In genomic region chr12:54199034-54199433, GRCh38 we compare ENCODE assay signal across 19 cellular contexts. TPM values are rescaled to one million over a fixed set of nuclear protein-coding genes. Genes with fewer than 3 reads are reported as not detected.
A peak's percentile ranks its signal among the peaks of the same experiment; 100 is the strongest.
DNase-seq lines count a peak whose midpoint lies in the region; ATAC-seq and TF ChIP-seq lines count a peak whose summit lies in the region.
"Had no signal": no experiment of that assay in that cellular context is flagged by ENCODE, and none has a peak within 500 bp of the region (broad histone marks: within the 10 kb centered on the region; RNA-seq: fewer than 3 reads in every experiment).

No MANE protein-coding gene starts in this region.

- in situ Hi-C loops in gastrocnemius medialis (cut with MboI; ENCODE audit: low sequenced_read_pairs in 4 of 4), result loop anchor here in 2 of 4 donors (5.0 to 10.0 kb wide), 2 partner anchors 172 to 174 kb away; partner anchors contain the start of gene HOXC6 (in 2 of the 2)

- peaks cover 18% of the 10 kb centered on the region for H3K4me1 ChIP-seq in HEK293 (ENCODE audit: control insufficient read depth, insufficient read depth, low read length)
- H3K4me1 ChIP-seq in gastrocnemius medialis, result peaks cover 27 to 32% of the 10 kb centered on the region in 2 donors

- CTCF ChIA-PET in HEK293 (lab: Yijun Ruan, JAX), result interaction anchor here (0.5 to 7.5 kb wide), 11 partner anchors 8 to 452 kb away, joined by 3 to 78 read pairs (median 9); partner anchors contain the start of genes HOXC10, HOXC5 and SMUG1
- CTCF ChIA-PET in activated CD4-positive, alpha-beta memory T cell treated with anti-CD3 and anti-CD28 coated beads for 36 hours (lab: Charles Lee), result interaction anchor here (0.5 to 6.0 kb wide), 7 partner anchors 9 to 461 kb away, joined by 3 to 112 read pairs (median 24); partner anchors contain the start of genes HOXC10, HOXC5, HOXC8 and SMUG1

- intact Hi-C loops in gastrocnemius medialis (cut with DNase I; ENCODE audit: low total_unique reads), result no loop called here
- intact Hi-C loops in activated CD4-positive, alpha-beta memory T cell treated with anti-CD3 and anti-CD28 coated beads for 36 hours (cut with micrococcal nuclease), result no loop called here

- peaks cover 85% of the 10 kb centered on the region for H3K27me3 Mint-ChIP-seq in T-helper 17 cell
- H3K27me3 Mint-ChIP-seq in mesothelial cell of epicardium (ENCODE audit: low read depth), result peaks cover 2% of the 10 kb centered on the region
- H3K27me3 Mint-ChIP-seq in activated CD4-positive, alpha-beta memory T cell treated with anti-CD3 and anti-CD28 coated beads for 36 hours, result peaks cover 52% of the 10 kb centered on the region

- H3K36me3 Mint-ChIP-seq in T-helper 17 cell (ENCODE audit: low read depth), result peaks cover 14% of the 10 kb centered on the region
- no peaks in the 10 kb centered on the region for H3K36me3 Mint-ChIP-seq in mesothelial cell of epicardium
- no peaks in the 10 kb centered on the region for H3K36me3 Mint-ChIP-seq in activated CD4-positive, alpha-beta memory T cell treated with anti-CD3 and anti-CD28 coated beads for 36 hours
- H3K36me3 Mint-ChIP-seq: CD4-positive, alpha-beta memory T cell had no signal

- H3K9me3 ChIP-seq in HEK293 (ENCODE audit: control insufficient read depth, insufficient read depth, low read depth, low read length) (no peaks in the 10 kb centered on the region), T-helper 17 cell (ENCODE audit: control insufficient read depth, low read length, poor library complexity, severe bottlenecking) (no peaks in the 10 kb centered on the region), gastrocnemius medialis (no peaks in the 10 kb centered on the region)
- H3K9me3 ChIP-seq: BLaER1 had no signal

- peak overlapping the region; percentile 88 for H3K27ac Mint-ChIP-seq in T-helper 17 cell
- H3K27ac Mint-ChIP-seq in mesothelial cell of epicardium, result peak overlapping the region; percentile 2
- H3K27ac Mint-ChIP-seq in activated CD4-positive, alpha-beta memory T cell treated with anti-CD3 and anti-CD28 coated beads for 36 hours, result no peak overlapping the region
- H3K27ac Mint-ChIP-seq: CD4-positive, alpha-beta memory T cell; GM23338 had no signal

- no peak overlapping the region for H3K4me3 ChIP-seq in HEK293 (ENCODE audit: low read depth, low read length)
- no peak overlapping the region for H3K4me3 ChIP-seq in gastrocnemius medialis
- H3K4me3 ChIP-seq: BLaER1, GM23338 had no signal

- H3K4me3 Mint-ChIP-seq in T-helper 17 cell (no peak overlapping the region), mesothelial cell of epicardium (no peak overlapping the region)
- H3K4me3 Mint-ChIP-seq in activated CD4-positive, alpha-beta memory T cell treated with anti-CD3 and anti-CD28 coated beads for 36 hours, result no peak overlapping the region
- H3K4me3 Mint-ChIP-seq: CD4-positive, alpha-beta memory T cell; GM23338 had no signal

- peaks cover 11% of the 10 kb centered on the region for H3K4me1 Mint-ChIP-seq in T-helper 17 cell
- peaks cover 46% of the 10 kb centered on the region for H3K4me1 Mint-ChIP-seq in mesothelial cell of epicardium
- peaks cover 3% of the 10 kb centered on the region for H3K4me1 Mint-ChIP-seq in activated CD4-positive, alpha-beta memory T cell treated with anti-CD3 and anti-CD28 coated beads for 36 hours (ENCODE audit: low read depth)

- POLR2A ChIA-PET in HEK293 (lab: Yijun Ruan, JAX), result interaction anchor here (0.8 to 1.6 kb wide), 3 partner anchors 167 to 199 kb away, joined by 3 to 4 read pairs (median 4); partner anchors contain the start of genes HOXC5 and HOXC9
- POLR2A ChIA-PET in activated CD4-positive, alpha-beta memory T cell treated with anti-CD3 and anti-CD28 coated beads for 36 hours (lab: Charles Lee), result no interaction called here

- no peaks in the 10 kb centered on the region for H3K27me3 ChIP-seq in gastrocnemius medialis

- TF ChIP-seq POLR2A in gastrocnemius medialis (IDR thresholded peaks at IDR 0.05), result no peak

- H3K36me3 ChIP-seq in HEK293 (ENCODE audit: control insufficient read depth in 2 of 2, insufficient read depth in 1 of 2, low read length in 2 of 2) (no peaks in the 10 kb centered on the region), gastrocnemius medialis (no peaks in the 10 kb centered on the region)
- H3K36me3 ChIP-seq: BLaER1 had no signal

- TF ChIP-seq CTCF in HEK293 (tag by site-specific recombination; IDR thresholded peaks at IDR 0.05), result no peak
- no peak for TF ChIP-seq CTCF in mesothelial cell of epicardium (IDR thresholded peaks at IDR 0.05; ENCODE audit: unreplicated experiment)
- no peak for TF ChIP-seq CTCF in gastrocnemius medialis (IDR thresholded peaks at IDR 0.05 in 4 of 5, conservative IDR thresholded peaks at IDR 0.05 in 1 of 5)

- H3K27ac ChIP-seq in HEK293 (ENCODE audit: extremely low read depth, low read depth, low read length), result no peak overlapping the region
- peak overlapping the region in 3 of 4 donors; percentile 97 to 99 (median 99) for H3K27ac ChIP-seq in gastrocnemius medialis
- H3K27ac ChIP-seq: BLaER1, HL-60 had no signal

- DNase-seq in T-helper 17 cell, result no peak
- no peak for DNase-seq in mesothelial cell of epicardium (ENCODE audit: low spot score in 2 of 2, unreplicated experiment in 2 of 2)
- DNase-seq in gastrocnemius medialis, result no peak
- no peak for DNase-seq in activated CD4-positive, alpha-beta memory T cell treated with anti-CD3 and anti-CD28 coated beads for 36 hours
- no peak for DNase-seq in mucosa of gallbladder (ENCODE audit: low spot score)
- no peak for DNase-seq in stimulated activated CD4-positive, alpha-beta T cell treated with anti-CD3 and anti-CD28 coated beads, Interleukin-15, amount 100 ng/mL, for 24 hours
- DNase-seq: ACHN; AML-193; CD4-positive, alpha-beta memory T cell; DMS153; DMS79; GDM1; H7 had no signal

- no peaks in the 10 kb centered on the region for H3K9me3 Mint-ChIP-seq in mesothelial cell of epicardium
- H3K9me3 Mint-ChIP-seq in activated CD4-positive, alpha-beta memory T cell treated with anti-CD3 and anti-CD28 coated beads for 36 hours, result no peaks in the 10 kb centered on the region
- H3K9me3 Mint-ChIP-seq: CD4-positive, alpha-beta memory T cell; GM23338 had no signal

- ATAC-seq in T-helper 17 cell, result no peak
- ATAC-seq in gastrocnemius medialis, result no peak
- no peak for ATAC-seq in activated CD4-positive, CD25-positive, alpha-beta regulatory T cell treated with anti-CD3 and anti-CD28 coated beads, Interleukin-2, amount 50 U/mL, for 24 hours
- ATAC-seq: GM23338, HCT116 had no signal

TF ChIP-seq in HEK293, 187 proteins besides CTCF, POLR2A, EP300 and RAD21:
- TF ChIP-seq ZFP3 (tag by site-specific recombination; IDR thresholded peaks at IDR 0.05; ENCODE audit: low read depth) (peak; percentile 89), ZNF404 (tag by site-specific recombination; IDR thresholded peaks at IDR 0.05) (no peak)
TF ChIP-seq in HEK293: peak in this region for 1.

RNA-seq across cellular contexts. Expression of gene SMUG1, which starts 10.2 kb away (rescaled TPM):
- total RNA-seq in T-helper 17 cell (1 to 10 TPM; 8.6 to 9.2 TPM), mesothelial cell of epicardium (39.5 to 47.1 TPM (median 46.1 TPM) in 3 replicates), gastrocnemius medialis (10 to 100 TPM; 25.3 to 51.8 (median 35.4) TPM), mucosa of gallbladder (29.8 TPM)
- total RNA-seq in activated CD4-positive, alpha-beta memory T cell treated with anti-CD3 and anti-CD28 coated beads for 36 hours, result 10 to 100 TPM; 25.3 to 26.4 TPM
